In the genomic region with DNA sequence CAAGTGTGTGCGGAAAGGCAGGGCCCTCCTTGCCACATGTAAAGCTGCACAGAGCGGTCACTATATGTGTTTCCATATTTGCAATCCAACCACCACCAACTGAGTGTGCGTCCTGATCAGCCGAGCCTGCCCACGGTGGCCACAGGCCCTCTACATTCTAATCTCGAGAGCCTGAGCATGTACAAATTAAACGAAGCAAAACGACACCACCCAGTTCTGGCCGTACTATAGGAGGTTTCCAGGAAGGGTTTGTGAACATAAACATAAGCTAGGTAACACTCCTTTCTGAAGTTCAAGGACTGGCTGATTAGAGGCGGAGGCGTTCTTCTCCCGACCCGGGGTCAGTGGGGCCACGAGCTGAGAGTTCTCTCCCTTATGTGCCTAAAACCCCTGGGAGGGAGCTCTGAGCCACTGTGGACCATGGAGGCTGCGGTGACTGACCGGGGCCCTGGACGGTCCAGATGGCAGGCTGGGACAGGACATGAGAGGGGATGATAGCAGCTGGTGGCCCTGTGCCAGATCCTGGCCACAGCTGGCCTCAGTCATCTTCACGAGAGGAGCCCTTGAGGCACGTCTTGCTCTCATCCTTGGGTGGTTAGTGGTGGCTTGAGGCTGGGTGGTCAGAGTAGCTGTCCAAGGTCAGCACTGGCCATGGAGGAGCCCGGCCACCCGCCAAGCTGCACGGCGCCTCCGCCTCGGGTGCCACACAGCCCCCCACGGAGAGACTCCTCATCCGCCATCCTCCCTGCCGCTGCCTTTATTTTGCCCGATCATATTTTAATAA, we compare ENCODE assay signal across 20 cellular contexts. TPM values are rescaled to one million over a fixed set of nuclear protein-coding genes. Genes with fewer than 3 reads are reported as not detected.
DNase-seq lines count a peak whose midpoint lies in the region; ATAC-seq, FAIRE-seq and TF ChIP-seq lines count a peak whose summit lies in the region.
"Had no signal": no experiment of that assay in that cellular context is flagged by ENCODE, and none has a peak within 500 bp of the region (broad histone marks: within the 10 kb centered on the region; RNA-seq: fewer than 3 reads in every experiment).

No MANE protein-coding gene starts in this region.

- H3K36me3 ChIP-seq in kidney (ENCODE audit: control insufficient read depth in 1 of 2, insufficient read depth in 2 of 2, low read length in 2 of 2), result peaks cover 10 to 34% of the 10 kb centered on the region in 2 donors
- H3K36me3 ChIP-seq in psoas muscle (ENCODE audit: insufficient read depth in 1 of 2, low read depth in 1 of 2), result peaks cover 0 to 63% of the 10 kb centered on the region in 2 donors

- H3K4me3 ChIP-seq in kidney (ENCODE audit: low read length in 2 of 2) (no peak overlapping the region), psoas muscle (no peak overlapping the region)
- H3K4me3 ChIP-seq: heart left ventricle, tibial nerve had no signal

- no peak overlapping the region for H3K27ac Mint-ChIP-seq in HFFc6
- H3K27ac Mint-ChIP-seq: activated naive CD8-positive, alpha-beta T cell treated with anti-CD3 and anti-CD28 coated beads for 36 hours; CD4-positive, CD25-positive, alpha-beta regulatory T cell had no signal

- WGBS in psoas muscle, 3 donors, result 52 to 75% (median 71%) methylated on average over 23 to 29 of the region's 29 CpGs

- FAIRE-seq in kidney (lab: Jason Lieb, UNC), result no peak

- H3K4me1 ChIP-seq in kidney (ENCODE audit: control insufficient read depth in 1 of 2, insufficient read depth in 1 of 2, low read depth in 1 of 2, low read length in 2 of 2), result peaks cover 0 to 7% of the 10 kb centered on the region in 2 donors
- H3K4me1 ChIP-seq in psoas muscle, result peaks cover 7% of the 10 kb centered on the region

- H3K4me3 Mint-ChIP-seq in HFFc6, result no peak overlapping the region
- H3K4me3 Mint-ChIP-seq: activated naive CD8-positive, alpha-beta T cell treated with anti-CD3 and anti-CD28 coated beads for 36 hours; CD4-positive, CD25-positive, alpha-beta regulatory T cell; T-helper 17 cell had no signal

- no peaks in the 10 kb centered on the region for H3K27me3 ChIP-seq in psoas muscle (ENCODE audit: insufficient read depth in 3 of 3, low read length in 2 of 3)
- H3K27me3 ChIP-seq: heart left ventricle, tibial nerve had no signal

- intact Hi-C loops in kidney (cut with DNase I) (no loop called here), psoas muscle (cut with DNase I) (no loop called here)

- DNase-seq in EH (ENCODE audit: low read depth) (peak; percentile 13), NCI-H510A treated with DMSO at 0.1 percent for 48 hours (lab: John Stamatoyannopoulos, UW) (peak; percentile 34), kidney (peak; percentile 77), psoas muscle (no peak), HFFc6 (no peak), omental fat pad (ENCODE audit: low spot score) (no peak)
- DNase-seq: activated naive CD8-positive, alpha-beta T cell treated with anti-CD3 and anti-CD28 coated beads for 36 hours; CD4-positive, CD25-positive, alpha-beta regulatory T cell; DMS153; Karpas-422; mammary epithelial cell; naive thymus-derived CD4-positive, alpha-beta T cell; NCI-H1092; NCI-H2081; SHP77; T-helper 17 cell had no signal

- H3K4me1 Mint-ChIP-seq in HFFc6 (ENCODE audit: low read depth), result peaks cover 7% of the 10 kb centered on the region

- peaks cover 5% of the 10 kb centered on the region; the same call in 1 of the 2 replicates for H3K36me3 Mint-ChIP-seq in HFFc6 (ENCODE audit: low read depth)
- H3K36me3 Mint-ChIP-seq: activated naive CD8-positive, alpha-beta T cell treated with anti-CD3 and anti-CD28 coated beads for 36 hours had no signal

- H3K27me3 Mint-ChIP-seq in HFFc6 (ENCODE audit: insufficient read depth), result peaks cover 1% of the 10 kb centered on the region; the same call in 1 of the 2 replicates
- H3K27me3 Mint-ChIP-seq: activated naive CD8-positive, alpha-beta T cell treated with anti-CD3 and anti-CD28 coated beads for 36 hours; CD4-positive, CD25-positive, alpha-beta regulatory T cell; naive thymus-derived CD4-positive, alpha-beta T cell; T-helper 17 cell had no signal

- no peaks in the 10 kb centered on the region for H3K9me3 Mint-ChIP-seq in HFFc6
- H3K9me3 Mint-ChIP-seq: activated naive CD8-positive, alpha-beta T cell treated with anti-CD3 and anti-CD28 coated beads for 36 hours; CD4-positive, CD25-positive, alpha-beta regulatory T cell; naive thymus-derived CD4-positive, alpha-beta T cell had no signal

- H3K27ac ChIP-seq in kidney (ENCODE audit: low read depth in 2 of 2, low read length in 2 of 2) (no peak overlapping the region), psoas muscle (peak overlapping the region; percentile 9)
- H3K27ac ChIP-seq: heart left ventricle, tibial nerve had no signal

- H3K9me3 ChIP-seq in kidney (ENCODE audit: control insufficient read depth in 1 of 2, low read length in 2 of 2), result no peaks in the 10 kb centered on the region
- no peaks in the 10 kb centered on the region for H3K9me3 ChIP-seq in psoas muscle
- H3K9me3 ChIP-seq: heart left ventricle, tibial nerve had no signal

- TF ChIP-seq CTCF in kidney (IDR thresholded peaks at IDR 0.05; ENCODE audit: borderline replicate concordance, extremely low read depth, insufficient read depth) (no peak), psoas muscle (IDR thresholded peaks at IDR 0.05) (no peak), HFFc6 (IDR thresholded peaks at IDR 0.05) (no peak), omental fat pad (IDR thresholded peaks at IDR 0.05) (no peak)

- peak in 2 of 4 donors; percentile 13 to 16 for ATAC-seq in psoas muscle
- no peak for ATAC-seq in GM21381 (IDR thresholded peaks at IDR 0.05; ENCODE audit: unreplicated experiment)
- ATAC-seq in omental fat pad (ENCODE audit: low FRiP score), result no peak
- no peak for ATAC-seq in GM18909 (IDR thresholded peaks at IDR 0.05; ENCODE audit: poor library complexity, unreplicated experiment)
- ATAC-seq: naive thymus-derived CD4-positive, alpha-beta T cell; T-helper 17 cell had no signal

- H3K9ac ChIP-seq in kidney (ENCODE audit: low read length in 2 of 2), result no peak overlapping the region

RNA-seq across cellular contexts. Expression of a gene that starts 39.1 kb away (rescaled TPM):
- total RNA-seq in kidney, result 48.5 TPM
- polyA plus RNA-seq in kidney (ENCODE audit: insufficient read depth, low read depth, low replicate concordance), result 8.8 TPM
- total RNA-seq in psoas muscle, result 10 to 100 TPM; 13.3 to 22.2 (median 20.4) TPM
- 10 to 100 TPM in 1 of 3 donors, 1 to 10 TPM in 2; 6.4 to 21.4 (median 8.5) TPM for polyA plus RNA-seq in psoas muscle
- 10 to 100 TPM; 24.1 to 29.4 (median 27.7) TPM for total RNA-seq in HFFc6 (2021; fragmentation: NEBNext Ultra II Directional; extraction: Animal tissue kit (Norgen Biotek cat#: 25700))
- 10 to 100 TPM; 29.3 to 42.8 (median 36.6) TPM for total RNA-seq in omental fat pad

Comparison
In these comparisons a context has a peak if more than half of its experiments do, and no peak if none do; other contexts are left out.
1. DNase-seq: peak in EH (single experiment), NCI-H510A treated with DMSO at 0.1 percent for 48 hours (single experiment) and kidney (single experiment); none in psoas muscle (0 of 2), HFFc6 (single experiment) and omental fat pad (single experiment).